ENCODE assay signal across 27 cellular contexts in genomic region chr7:141001561-141001960, GRCh38. TPM values are rescaled to one million over a fixed set of nuclear protein-coding genes. Genes with fewer than 3 reads are reported as not detected.
DNase-seq lines count a peak whose midpoint lies in the region; ATAC-seq, FAIRE-seq and TF ChIP-seq lines count a peak whose summit lies in the region.
"Had no signal": no experiment of that assay in that cellular context is flagged by ENCODE, and none has a peak within 500 bp of the region (broad histone marks: within the 10 kb centered on the region; RNA-seq: fewer than 3 reads in every experiment).

No MANE protein-coding gene starts in this region.

- 3 to 17% methylated on average over 1 of the region's 1 CpG for WGBS in pancreas, 2 donors
- WGBS in prostate gland: 42% methylated on average over 1 of the region's 1 CpG

- peaks cover 4% of the 10 kb centered on the region for H3K36me3 Mint-ChIP-seq in activated naive CD8-positive, alpha-beta T cell treated with anti-CD3 and anti-CD28 coated beads, Interleukin-2, amount 50 U/mL, for 24 hours (ENCODE audit: low read depth)
- H3K36me3 Mint-ChIP-seq in activated T-cell treated with anti-CD3 and anti-CD28 coated beads, Interleukin-2, amount 50 U/mL, for 24 hours (ENCODE audit: low read depth): peaks cover 15% of the 10 kb centered on the region

- H3K9me3 ChIP-seq in kidney (ENCODE audit: control insufficient read depth in 1 of 2, low read length in 2 of 2) (no peaks in the 10 kb centered on the region), pancreas (no peaks in the 10 kb centered on the region), MG63 (no peaks in the 10 kb centered on the region), prostate gland (no peaks in the 10 kb centered on the region)

- H3K9ac ChIP-seq in kidney (ENCODE audit: low read length in 2 of 2): no peak overlapping the region

- no peak for TF ChIP-seq POLR2A in prostate gland (IDR thresholded peaks at IDR 0.05)

- FAIRE-seq in kidney (lab: Jason Lieb, UNC): peak; percentile 39
- FAIRE-seq in pancreas (lab: Jason Lieb, UNC): no peak
- FAIRE-seq: D721Med, GM19239, H1 had no signal

- H3K27me3 ChIP-seq in pancreas: no peaks in the 10 kb centered on the region
- no peaks in the 10 kb centered on the region for H3K27me3 ChIP-seq in MG63
- no peaks in the 10 kb centered on the region for H3K27me3 ChIP-seq in prostate gland (replicated peaks; ENCODE audit: insufficient read depth)

- ATAC-seq in HG03354 (IDR thresholded peaks at IDR 0.05; ENCODE audit: poor library complexity, severe bottlenecking, unreplicated experiment) (peak; percentile 20), pancreas (peak in 3 of 4 donors; percentile 25 to 69 (median 55))
- no peak for ATAC-seq in activated naive CD8-positive, alpha-beta T cell treated with anti-CD3 and anti-CD28 coated beads, Interleukin-2, amount 50 U/mL, for 24 hours

- H3K4me3 ChIP-seq in kidney (ENCODE audit: low read length in 2 of 2): no peak overlapping the region
- no peak overlapping the region for H3K4me3 ChIP-seq in pancreas
- no peak overlapping the region for H3K4me3 ChIP-seq in MG63
- H3K4me3 ChIP-seq in prostate gland: no peak overlapping the region
- H3K4me3 ChIP-seq: PC-9, SK-N-MC had no signal

- TF ChIP-seq CTCF in kidney (IDR thresholded peaks at IDR 0.05; ENCODE audit: borderline replicate concordance, extremely low read depth, insufficient read depth) (no peak), pancreas (IDR thresholded peaks at IDR 0.05) (no peak), prostate gland (IDR thresholded peaks at IDR 0.05) (no peak)

- H3K27ac ChIP-seq in kidney (ENCODE audit: low read depth in 2 of 2, low read length in 2 of 2) (no peak overlapping the region), pancreas (no peak overlapping the region), prostate gland (no peak overlapping the region)
- H3K27ac ChIP-seq: C4-2B, PC-9, RWPE1, SK-N-MC had no signal

- no peak overlapping the region for H3K4me3 Mint-ChIP-seq in activated naive CD8-positive, alpha-beta T cell treated with anti-CD3 and anti-CD28 coated beads, Interleukin-2, amount 50 U/mL, for 24 hours
- no peak overlapping the region for H3K4me3 Mint-ChIP-seq in activated T-cell treated with anti-CD3 and anti-CD28 coated beads, Interleukin-2, amount 50 U/mL, for 24 hours
- H3K4me3 Mint-ChIP-seq: CD8-positive, alpha-beta memory T cell had no signal

- H3K9me3 Mint-ChIP-seq in activated naive CD8-positive, alpha-beta T cell treated with anti-CD3 and anti-CD28 coated beads, Interleukin-2, amount 50 U/mL, for 24 hours: no peaks in the 10 kb centered on the region
- no peaks in the 10 kb centered on the region for H3K9me3 Mint-ChIP-seq in activated T-cell treated with anti-CD3 and anti-CD28 coated beads, Interleukin-2, amount 50 U/mL, for 24 hours
- H3K9me3 Mint-ChIP-seq: CD8-positive, alpha-beta memory T cell had no signal

- peaks cover 3 to 5% of the 10 kb centered on the region in 2 donors for H3K4me1 ChIP-seq in kidney (ENCODE audit: control insufficient read depth in 1 of 2, insufficient read depth in 1 of 2, low read depth in 1 of 2, low read length in 2 of 2)
- H3K4me1 ChIP-seq in pancreas: peaks cover 7 to 20% (median 10%) of the 10 kb centered on the region in 3 donors
- no peaks in the 10 kb centered on the region for H3K4me1 ChIP-seq in prostate gland (replicated peaks)

- peaks cover under 1% of the 10 kb centered on the region for H3K27me3 Mint-ChIP-seq in activated naive CD8-positive, alpha-beta T cell treated with anti-CD3 and anti-CD28 coated beads, Interleukin-2, amount 50 U/mL, for 24 hours
- H3K27me3 Mint-ChIP-seq in activated T-cell treated with anti-CD3 and anti-CD28 coated beads, Interleukin-2, amount 50 U/mL, for 24 hours: no peaks in the 10 kb centered on the region

- peaks cover 3% of the 10 kb centered on the region for H3K4me1 Mint-ChIP-seq in activated naive CD8-positive, alpha-beta T cell treated with anti-CD3 and anti-CD28 coated beads, Interleukin-2, amount 50 U/mL, for 24 hours
- peaks cover 8% of the 10 kb centered on the region for H3K4me1 Mint-ChIP-seq in activated T-cell treated with anti-CD3 and anti-CD28 coated beads, Interleukin-2, amount 50 U/mL, for 24 hours (ENCODE audit: low read depth)
- H3K4me1 Mint-ChIP-seq: CD8-positive, alpha-beta memory T cell had no signal

- intact Hi-C loops in kidney (cut with DNase I) (no loop called here), pancreas (cut with DNase I) (no loop called here), prostate gland (cut with DNase I) (no loop called here)

- H3K27ac Mint-ChIP-seq in activated naive CD8-positive, alpha-beta T cell treated with anti-CD3 and anti-CD28 coated beads, Interleukin-2, amount 50 U/mL, for 24 hours: no peak overlapping the region
- no peak overlapping the region for H3K27ac Mint-ChIP-seq in activated T-cell treated with anti-CD3 and anti-CD28 coated beads, Interleukin-2, amount 50 U/mL, for 24 hours
- H3K27ac Mint-ChIP-seq: CD8-positive, alpha-beta memory T cell had no signal

- DNase-seq in kidney (no peak), pancreas (no peak), MG63 (no peak), prostate gland (ENCODE audit: low spot score) (no peak)
- DNase-seq in activated naive CD8-positive, alpha-beta T cell treated with anti-CD3 and anti-CD28 coated beads, Interleukin-2, amount 50 U/mL, for 24 hours: no peak
- DNase-seq in activated T-cell treated with anti-CD3 and anti-CD28 coated beads, Interleukin-2, amount 50 U/mL, for 24 hours: no peak
- DNase-seq: AML-193; CD8-positive, alpha-beta memory T cell; DMS53; EL; GF-D8; Kasumi-1; NCI-H1092; NCI-H1436; NCI-H2029; NCI-H226; NCI-H510A treated with DMSO at 0.1 percent for 48 hours; NCI-H748 treated with DMSO at 0.1 percent for 48 hours; PC-9; SHP77 treated with DMSO at 0.1 percent for 48 hours had no signal

- no peaks in the 10 kb centered on the region for H3K36me3 ChIP-seq in kidney (ENCODE audit: control insufficient read depth in 1 of 2, insufficient read depth in 2 of 2, low read length in 2 of 2)
- peaks cover 0 to 4% (median 3%) of the 10 kb centered on the region in 3 donors for H3K36me3 ChIP-seq in pancreas
- no peaks in the 10 kb centered on the region for H3K36me3 ChIP-seq in MG63
- H3K36me3 ChIP-seq in prostate gland: no peaks in the 10 kb centered on the region

RNA-seq across cellular contexts. Expression of gene MRPS33, which starts 13.2 kb away (rescaled TPM):
- total RNA-seq in kidney: 43.6 TPM
- 137 TPM for polyA plus RNA-seq in kidney (ENCODE audit: insufficient read depth, low read depth, low replicate concordance)
- 10 to 100 TPM; 19.6 to 36.5 (median 28.3) TPM for total RNA-seq in pancreas
- 10 to 100 TPM; 27.5 to 44.9 TPM for polyA plus RNA-seq in pancreas
- 15.6 and 49.7 TPM in 2 replicates for total RNA-seq in MG63 (2014; rRNA removed; shearing (Covaris generic); ENCODE audit: low replicate concordance)
- total RNA-seq in prostate gland: 10 to 100 TPM; 30.0 to 43.0 TPM
